ENCODE assay signal across 9 cellular contexts in genomic region chr12:120361506-120362208, GRCh38. TPM values are rescaled to one million over a fixed set of nuclear protein-coding genes. Genes with fewer than 3 reads are reported as not detected.
DNase-seq lines count a peak whose midpoint lies in the region; ATAC-seq, FAIRE-seq and TF ChIP-seq lines count a peak whose summit lies in the region.
"Had no signal": no experiment of that assay in that cellular context is flagged by ENCODE, and none has a peak within 500 bp of the region (broad histone marks: within the 10 kb centered on the region; RNA-seq: fewer than 3 reads in every experiment).

No MANE protein-coding gene starts in this region.

- DNase-seq in D721Med (ENCODE audit: insufficient read length, low spot score): peak; percentile 86
- peak; percentile 20 for DNase-seq in NCI-H1694 (lab: John Stamatoyannopoulos, UW)
- DNase-seq in astrocyte of the cerebellum (ENCODE audit: low read depth): peak; percentile 68
- peak; percentile 67 to 79 for DNase-seq in hippocampal formation (lab: John Stamatoyannopoulos, UW)
- no peak for DNase-seq in gastrocnemius medialis

- H3K36me3 ChIP-seq in gastrocnemius medialis: no peaks in the 10 kb centered on the region

- no peak for TF ChIP-seq POLR2A in gastrocnemius medialis (IDR thresholded peaks at IDR 0.05)

- TF ChIP-seq CTCF in D721Med (IDR thresholded peaks at IDR 0.05; ENCODE audit: insufficient read depth, missing control alignments): no peak
- TF ChIP-seq CTCF in astrocyte of the cerebellum (IDR thresholded peaks at IDR 0.05; ENCODE audit: low read depth, low read length, missing control alignments): no peak
- no peak for TF ChIP-seq CTCF in gastrocnemius medialis (IDR thresholded peaks at IDR 0.05 in 4 of 5, conservative IDR thresholded peaks at IDR 0.05 in 1 of 5)

- intact Hi-C loops in gastrocnemius medialis (cut with DNase I; ENCODE audit: low total_unique reads): no loop called here

- no peak overlapping the region for H3K27ac ChIP-seq in gastrocnemius medialis

- no peak for FAIRE-seq in D721Med (lab: Jason Lieb, UNC)

- ATAC-seq in gastrocnemius medialis (peak in 1 of 2 donors; percentile 36), GM18502 (IDR thresholded peaks at IDR 0.05; ENCODE audit: poor library complexity, unreplicated experiment) (no peak), GM18909 (IDR thresholded peaks at IDR 0.05; ENCODE audit: poor library complexity, unreplicated experiment) (no peak), GM19397 (IDR thresholded peaks at IDR 0.05; ENCODE audit: unreplicated experiment) (no peak)
- ATAC-seq: HCT116 had no signal

- in situ Hi-C loops in astrocyte of the cerebellum (cut with HindIII; ENCODE audit: low sequenced_read_pairs) (no loop called here), gastrocnemius medialis (cut with MboI; ENCODE audit: low sequenced_read_pairs in 4 of 4) (no loop called here)

- no peaks in the 10 kb centered on the region for H3K9me3 ChIP-seq in gastrocnemius medialis

- H3K4me3 ChIP-seq in astrocyte of the cerebellum (ENCODE audit: low read depth, low read length) (peak overlapping the region; percentile 28), gastrocnemius medialis (peak overlapping the region; percentile 32 to 52 (median 42))

- H3K4me1 ChIP-seq in gastrocnemius medialis: peaks cover 0 to 7% of the 10 kb centered on the region in 2 donors

- H3K27me3 ChIP-seq in gastrocnemius medialis: peaks cover 10 to 17% (median 14%) of the 10 kb centered on the region in 3 donors

RNA-seq across cellular contexts. Expression of gene MSI1, which starts 7.3 kb away (rescaled TPM):
- total RNA-seq in gastrocnemius medialis: under 1 TPM in 1 of 4 donors, not detected in 3; 0.16 TPM

RNA-seq across cellular contexts. Expression of gene PLA2G1B, which starts 34.1 kb away (rescaled TPM):
- not detected for total RNA-seq in gastrocnemius medialis

RNA-seq across cellular contexts. Expression of gene SIRT4, which starts 59.5 kb away (rescaled TPM):
- total RNA-seq in gastrocnemius medialis: 10 to 100 TPM in 1 of 4 donors, 1 to 10 TPM in 3; 2.5 to 13.2 (median 6.7) TPM

Comparison
In these comparisons a context has a peak if more than half of its experiments do, and no peak if none do; other contexts are left out.
1. DNase-seq: peak in D721Med (single experiment), NCI-H1694 (single experiment), astrocyte of the cerebellum (single experiment) and hippocampal formation (2 of 2); none in gastrocnemius medialis (0 of 2).